Comparison of ENCODE assay signal across 8 cellular contexts in the genomic region with DNA sequence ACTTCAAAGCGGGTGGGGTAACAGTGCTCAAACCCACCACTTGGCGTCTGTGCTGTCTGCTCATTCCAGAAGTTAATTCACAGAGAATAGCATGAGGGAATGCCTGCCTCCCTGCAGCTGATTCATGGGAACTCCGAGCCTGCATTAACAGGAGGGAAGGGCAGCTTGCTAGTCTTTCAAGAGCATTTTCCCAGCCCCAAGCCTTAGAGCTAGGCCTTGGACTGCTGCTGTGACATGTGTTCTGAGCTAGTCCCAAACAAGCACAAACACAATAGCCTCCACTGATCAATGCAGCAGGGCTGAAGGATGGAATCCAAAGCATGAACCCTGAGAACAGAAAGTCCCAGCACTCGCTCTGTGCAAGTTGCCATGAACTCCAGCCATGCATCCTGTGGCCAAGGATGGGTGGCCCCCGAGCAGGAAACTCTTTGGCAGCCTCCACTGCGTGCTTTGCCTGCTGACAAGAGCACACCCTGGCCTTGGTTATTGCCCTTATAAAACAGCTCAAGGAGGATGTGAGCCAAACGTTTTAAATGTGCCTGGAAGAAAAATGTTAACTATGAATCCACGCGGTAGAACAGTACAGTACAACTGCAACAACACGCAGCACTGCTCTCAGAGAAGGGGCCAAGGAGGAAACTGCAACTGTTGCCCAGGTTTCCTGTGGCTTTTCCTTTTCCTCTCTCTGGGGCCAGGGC.
A peak's percentile ranks its signal among the peaks of the same experiment; 100 is the strongest.
DNase-seq lines count a peak whose midpoint lies in the region; ATAC-seq, FAIRE-seq and TF ChIP-seq lines count a peak whose summit lies in the region.

No MANE protein-coding gene starts in this region.

- DNase-seq in astrocyte (ENCODE audit: low read depth) (peak; percentile 71), heart right ventricle (peak; percentile 72 to 76), pons (ENCODE audit: low spot score) (peak; percentile 81), KBM-7 (no peak)
- no peak for DNase-seq in stimulated activated CD4-positive, alpha-beta T cell treated with anti-CD3 and anti-CD28 coated beads, Interleukin-4, amount 100 ng/mL, for 24 hours

- peak; percentile 95 to 99 (median 98) for ATAC-seq in heart right ventricle
- no peak for ATAC-seq in HG02970 (IDR thresholded peaks at IDR 0.05; ENCODE audit: low FRiP score, unreplicated experiment)
- ATAC-seq in GM21619 (IDR thresholded peaks at IDR 0.05; ENCODE audit: unreplicated experiment): no peak

- WGBS in heart right ventricle, 2 donors: 13 to 24% methylated on average over 10 of the region's 10 CpGs

- peak overlapping the region; percentile 74 for H2AFZ ChIP-seq in astrocyte (ENCODE audit: low read depth, low read length)

- no peak overlapping the region for H3K4me3 Mint-ChIP-seq in astrocyte (ENCODE audit: unreplicated experiment)

- H4K20me1 ChIP-seq in BLaER1 (no peaks in the 10 kb centered on the region), astrocyte (ENCODE audit: insufficient read depth, low read length) (no peaks in the 10 kb centered on the region)

- H3K36me3 ChIP-seq in BLaER1: no peaks in the 10 kb centered on the region
- no peaks in the 10 kb centered on the region for H3K36me3 ChIP-seq in astrocyte (ENCODE audit: insufficient read depth, low read length)
- no peaks in the 10 kb centered on the region for H3K36me3 ChIP-seq in heart right ventricle

- H3K27me3 ChIP-seq in BLaER1 (no peaks in the 10 kb centered on the region), astrocyte (ENCODE audit: insufficient read depth, low read length) (no peaks in the 10 kb centered on the region), heart right ventricle (no peaks in the 10 kb centered on the region)

- no peaks in the 10 kb centered on the region for H3K36me3 Mint-ChIP-seq in astrocyte (ENCODE audit: low read depth, unreplicated experiment)

- H3K4me1 Mint-ChIP-seq in astrocyte (ENCODE audit: low read depth, unreplicated experiment): peaks cover 8% of the 10 kb centered on the region

- H3K4me2 ChIP-seq in BLaER1 (peak overlapping the region; percentile 65), astrocyte (ENCODE audit: low read length) (peak overlapping the region; percentile 72)

- H3K4me1 ChIP-seq in BLaER1 (peaks cover 16% of the 10 kb centered on the region), astrocyte (ENCODE audit: insufficient read depth, low read length) (no peaks in the 10 kb centered on the region), heart right ventricle (peaks cover 8 to 29% (median 21%) of the 10 kb centered on the region in 9 donors)

- H3K27me3 Mint-ChIP-seq in astrocyte (ENCODE audit: low read depth, unreplicated experiment): peaks cover 10% of the 10 kb centered on the region

- H3K9me3 Mint-ChIP-seq in astrocyte (ENCODE audit: unreplicated experiment): peaks cover 5% of the 10 kb centered on the region

- H3K9me3 ChIP-seq in BLaER1: peaks cover 4% of the 10 kb centered on the region; the same call in 1 of the 2 replicates
- H3K9me3 ChIP-seq in astrocyte (ENCODE audit: insufficient read depth, low read depth, low read length): no peaks in the 10 kb centered on the region
- peaks cover 0 to 6% (median 0%) of the 10 kb centered on the region in 11 donors for H3K9me3 ChIP-seq in heart right ventricle

- TF ChIP-seq CTCF in astrocyte (IDR thresholded peaks at IDR 0.05; ENCODE audit: insufficient read depth, low read depth, low read length): peak; percentile 10
- peak in 2 of 9 donors; percentile 10 to 22 for TF ChIP-seq CTCF in heart right ventricle (IDR thresholded peaks at IDR 0.05)

- no peak overlapping the region for H3K27ac ChIP-seq in BLaER1
- H3K27ac ChIP-seq in astrocyte (ENCODE audit: low read depth, low read length): no peak overlapping the region
- peak overlapping the region; percentile 39 to 88 (median 84) for H3K27ac ChIP-seq in heart right ventricle

- no peak overlapping the region for H3K4me3 ChIP-seq in BLaER1
- no peak overlapping the region for H3K4me3 ChIP-seq in astrocyte (ENCODE audit: insufficient read depth, low read depth, low read length)
- H3K4me3 ChIP-seq in heart right ventricle: no peak overlapping the region

- peak; percentile 26 for FAIRE-seq in astrocyte (lab: Jason Lieb, UNC)

- in situ Hi-C loops in KBM-7 (cut with MboI; ENCODE audit: low pct_unique_long_range_greater_than_20kb, low sequenced_read_pairs): no loop called here

- intact Hi-C loops in heart right ventricle (cut with DNase I): loop anchor here in 6 of 10 donors (1.0 to 10.0 kb wide), 11 partner anchors 20 to 658 kb away; a partner anchor contains a TSS

- H3K79me2 ChIP-seq in astrocyte (ENCODE audit: insufficient read depth, low read length): no peaks in the 10 kb centered on the region

- H3K27ac Mint-ChIP-seq in astrocyte (ENCODE audit: unreplicated experiment): no peak overlapping the region

- H3K9ac ChIP-seq in BLaER1 (no peak overlapping the region), astrocyte (ENCODE audit: low read length) (no peak overlapping the region)

Comparison
In these comparisons a context has a peak if more than half of its experiments do, and no peak if none do; other contexts are left out.
1. H3K27ac ChIP-seq: peak in heart right ventricle (10 of 10); none in BLaER1 (single experiment) and astrocyte (single experiment).
2. DNase-seq: peak in astrocyte (single experiment), heart right ventricle (2 of 2) and pons (single experiment); none in KBM-7 (single experiment) and stimulated activated CD4-positive, alpha-beta T cell treated with anti-CD3 and anti-CD28 coated beads, Interleukin-4, amount 100 ng/mL, for 24 hours (single experiment).
3. ATAC-seq: peak in heart right ventricle (8 of 8); none in HG02970 (single experiment) and GM21619 (single experiment).